In the genomic region with DNA sequence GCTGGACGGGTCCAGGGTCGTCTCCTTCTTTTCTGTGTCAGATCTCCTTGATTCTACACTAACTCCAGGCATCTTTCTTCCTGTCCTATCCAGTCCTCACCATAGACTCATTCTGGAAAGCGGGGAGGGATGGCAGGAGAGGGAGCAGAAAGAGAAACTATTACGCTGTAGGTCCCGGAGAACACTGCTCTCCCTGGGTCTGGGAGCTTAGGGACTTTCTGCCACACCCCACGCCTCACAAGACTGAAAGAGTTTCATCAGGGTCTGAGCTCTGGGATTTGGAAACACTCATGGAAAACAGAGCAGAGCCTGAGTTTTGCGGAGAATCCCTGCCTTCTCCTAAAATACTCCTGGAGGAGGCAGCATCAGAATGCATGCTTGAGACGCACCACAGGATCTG, we compare ENCODE assay signal across 11 cellular contexts. TPM values are rescaled to one million over a fixed set of nuclear protein-coding genes. Genes with fewer than 3 reads are reported as not detected.
DNase-seq lines count a peak whose midpoint lies in the region; ATAC-seq and TF ChIP-seq lines count a peak whose summit lies in the region.
"Had no signal": no experiment of that assay in that cellular context is flagged by ENCODE, and none has a peak within 500 bp of the region (broad histone marks: within the 10 kb centered on the region; RNA-seq: fewer than 3 reads in every experiment).

No MANE protein-coding gene starts in this region.

- H2AK5ac ChIP-seq in mesenchymal stem cell (ENCODE audit: low read length, severe bottlenecking): no peak overlapping the region

- no peak overlapping the region for H2BK5ac ChIP-seq in mesenchymal stem cell (ENCODE audit: low read depth, low read length, poor library complexity, severe bottlenecking)

- ATAC-seq in central memory CD8-positive, alpha-beta T cell (replicated peaks; ENCODE audit: extremely low read depth, poor library complexity, severe bottlenecking): no peak
- ATAC-seq in HG03469 (IDR thresholded peaks at IDR 0.05; ENCODE audit: unreplicated experiment): no peak
- ATAC-seq: effector memory CD8-positive, alpha-beta T cell had no signal

- TF ChIP-seq EP300 in suprapubic skin (IDR thresholded peaks at IDR 0.05): no peak

- no peaks in the 10 kb centered on the region for H3K9me3 Mint-ChIP-seq in T-helper 2 cell treated with Interferon-gamma antibody and Interleukin-4, amounts not matched to agents 5 μg/mL and 100 μg/mL, for 36 hours
- no peaks in the 10 kb centered on the region for H3K9me3 Mint-ChIP-seq in central memory CD8-positive, alpha-beta T cell
- H3K9me3 Mint-ChIP-seq: effector memory CD8-positive, alpha-beta T cell had no signal

- H3K4ac ChIP-seq in mesenchymal stem cell (ENCODE audit: low read depth in 1 of 2, low read length in 2 of 2): no peak overlapping the region

- no peak overlapping the region for H3K23ac ChIP-seq in mesenchymal stem cell (ENCODE audit: low read length in 2 of 2)

- peak overlapping the region; percentile 86 for H3K9ac ChIP-seq in mesenchymal stem cell (ENCODE audit: low read length)

- H3K79me1 ChIP-seq in mesenchymal stem cell (replicated peaks; ENCODE audit: low read length, poor library complexity, severe bottlenecking): no peaks in the 10 kb centered on the region

- no peak for TF ChIP-seq CTCF in suprapubic skin (IDR thresholded peaks at IDR 0.05)

- no peak overlapping the region for H2BK15ac ChIP-seq in mesenchymal stem cell (ENCODE audit: low read depth, poor library complexity, severe bottlenecking)

- H2BK120ac ChIP-seq in mesenchymal stem cell (ENCODE audit: low read depth, low read length): no peak overlapping the region

- H3K4me2 ChIP-seq in mesenchymal stem cell (ENCODE audit: low read length, poor library complexity, severe bottlenecking): no peak overlapping the region

- DNase-seq in T-helper 2 cell treated with Interferon-gamma antibody and Interleukin-4, amounts not matched to agents 5 μg/mL and 100 μg/mL, for 36 hours (ENCODE audit: low spot score): no peak
- DNase-seq in T-helper 2 cell (no peak), mesenchymal stem cell (peak; percentile 39), suprapubic skin (ENCODE audit: low spot score in 2 of 2) (no peak), NCI-H1436 (lab: John Stamatoyannopoulos, UW) (no peak)
- DNase-seq in central memory CD8-positive, alpha-beta T cell (ENCODE audit: low spot score in 2 of 2): no peak
- DNase-seq in activated CD8-positive, alpha-beta memory T cell treated with anti-CD3 and anti-CD28 coated beads, Interleukin-2, amount 50 U/mL, for 4 hours: no peak
- DNase-seq: effector memory CD8-positive, alpha-beta T cell; NCI-H1436 treated with DMSO at 0.1 percent for 48 hours had no signal

- peaks cover 2% of the 10 kb centered on the region for H3K27me3 Mint-ChIP-seq in T-helper 2 cell treated with Interferon-gamma antibody and Interleukin-4, amounts not matched to agents 5 μg/mL and 100 μg/mL, for 36 hours (ENCODE audit: low read depth)
- H3K27me3 Mint-ChIP-seq in central memory CD8-positive, alpha-beta T cell: peaks cover 36% of the 10 kb centered on the region

- no peak overlapping the region for H3K27ac Mint-ChIP-seq in T-helper 2 cell treated with Interferon-gamma antibody and Interleukin-4, amounts not matched to agents 5 μg/mL and 100 μg/mL, for 36 hours
- peak overlapping the region; percentile 38 for H3K27ac Mint-ChIP-seq in central memory CD8-positive, alpha-beta T cell (ENCODE audit: low read depth)
- H3K27ac Mint-ChIP-seq: effector memory CD8-positive, alpha-beta T cell had no signal

- no peak overlapping the region for H4K8ac ChIP-seq in mesenchymal stem cell (ENCODE audit: low read length)

- H3K14ac ChIP-seq in mesenchymal stem cell (ENCODE audit: low read length in 2 of 2): peak overlapping the region in 1 of 2 experiments; percentile 35

- H3K4me1 ChIP-seq in mesenchymal stem cell (ENCODE audit: control insufficient read depth, insufficient read depth, low read depth, low read length) (peaks cover 11% of the 10 kb centered on the region), suprapubic skin (peaks cover 54% of the 10 kb centered on the region)

- H3K36me3 Mint-ChIP-seq in T-helper 2 cell treated with Interferon-gamma antibody and Interleukin-4, amounts not matched to agents 5 μg/mL and 100 μg/mL, for 36 hours (ENCODE audit: low read depth): no peaks in the 10 kb centered on the region
- no peaks in the 10 kb centered on the region for H3K36me3 Mint-ChIP-seq in central memory CD8-positive, alpha-beta T cell (ENCODE audit: insufficient read depth)

- no peak overlapping the region for H2BK12ac ChIP-seq in mesenchymal stem cell (ENCODE audit: low read length in 2 of 2)

- H3K27me3 ChIP-seq in mesenchymal stem cell (ENCODE audit: control insufficient read depth in 1 of 2, insufficient read depth in 1 of 2, low read length in 2 of 2): no peaks in the 10 kb centered on the region
- H3K27me3 ChIP-seq in suprapubic skin: no peaks in the 10 kb centered on the region

- H2AFZ ChIP-seq in mesenchymal stem cell (ENCODE audit: low read depth, low read length): no peak overlapping the region

- no peak overlapping the region for H4K91ac ChIP-seq in mesenchymal stem cell (ENCODE audit: low read length)

- H3K4me3 Mint-ChIP-seq in T-helper 2 cell treated with Interferon-gamma antibody and Interleukin-4, amounts not matched to agents 5 μg/mL and 100 μg/mL, for 36 hours: peak overlapping the region; percentile 50
- no peak overlapping the region for H3K4me3 Mint-ChIP-seq in central memory CD8-positive, alpha-beta T cell
- H3K4me3 Mint-ChIP-seq: effector memory CD8-positive, alpha-beta T cell had no signal

- H3K9me3 ChIP-seq in mesenchymal stem cell (ENCODE audit: control insufficient read depth, low read length): no peaks in the 10 kb centered on the region
- H3K9me3 ChIP-seq in suprapubic skin: no peaks in the 10 kb centered on the region

- TF ChIP-seq POLR2A in suprapubic skin (IDR thresholded peaks at IDR 0.05): peak in 1 of 2 donors; percentile 13

- H3K27ac ChIP-seq in mesenchymal stem cell (ENCODE audit: low read length, poor library complexity, severe bottlenecking): no peak overlapping the region
- peak overlapping the region; percentile 83 for H3K27ac ChIP-seq in suprapubic skin

- peaks cover 11% of the 10 kb centered on the region for H3K4me1 Mint-ChIP-seq in T-helper 2 cell treated with Interferon-gamma antibody and Interleukin-4, amounts not matched to agents 5 μg/mL and 100 μg/mL, for 36 hours (ENCODE audit: low read depth)
- peaks cover 6% of the 10 kb centered on the region for H3K4me1 Mint-ChIP-seq in central memory CD8-positive, alpha-beta T cell

- 75% methylated on average over 6 of the region's 8 CpGs for WGBS in mesenchymal stem cell
- 46% methylated on average over 8 of the region's 8 CpGs for WGBS in suprapubic skin

- H3K4me3 ChIP-seq in mesenchymal stem cell (ENCODE audit: insufficient read depth in 1 of 2, low read depth in 1 of 2, low read length in 2 of 2) (peak overlapping the region in 1 of 2 experiments; percentile 80), suprapubic skin (peak overlapping the region; percentile 29)
- H3K4me3 ChIP-seq: lung had no signal

- no peak overlapping the region for H3K18ac ChIP-seq in mesenchymal stem cell (ENCODE audit: low read depth in 1 of 2, low read length in 2 of 2)

- no peaks in the 10 kb centered on the region for H3K36me3 ChIP-seq in mesenchymal stem cell (ENCODE audit: control insufficient read depth in 1 of 2, insufficient read depth in 2 of 2, low read depth in 1 of 2, low read length in 2 of 2)
- H3K36me3 ChIP-seq in suprapubic skin: no peaks in the 10 kb centered on the region

RNA-seq across cellular contexts. Expression of gene ASB13, which starts 38.0 kb away (rescaled TPM):
- polyA plus RNA-seq in mesenchymal stem cell (2013, experiment 1 of 2): 5.1 TPM
- 5.1 TPM for polyA plus RNA-seq in mesenchymal stem cell (2013, experiment 2 of 2)
- total RNA-seq in suprapubic skin: 10 to 100 TPM; 11.6 to 18.6 (median 16.5) TPM

RNA-seq across cellular contexts. Expression of gene TASOR2, which starts 56.3 kb away (rescaled TPM):
- polyA plus RNA-seq in mesenchymal stem cell (2013, experiment 1 of 2): 14.7 TPM
- polyA plus RNA-seq in mesenchymal stem cell (2013, experiment 2 of 2): 15.4 TPM
- total RNA-seq in suprapubic skin: 10 to 100 TPM; 49.8 to 78.3 (median 59.9) TPM
